ENCODE assay signal across 12 cellular contexts in the genomic region with DNA sequence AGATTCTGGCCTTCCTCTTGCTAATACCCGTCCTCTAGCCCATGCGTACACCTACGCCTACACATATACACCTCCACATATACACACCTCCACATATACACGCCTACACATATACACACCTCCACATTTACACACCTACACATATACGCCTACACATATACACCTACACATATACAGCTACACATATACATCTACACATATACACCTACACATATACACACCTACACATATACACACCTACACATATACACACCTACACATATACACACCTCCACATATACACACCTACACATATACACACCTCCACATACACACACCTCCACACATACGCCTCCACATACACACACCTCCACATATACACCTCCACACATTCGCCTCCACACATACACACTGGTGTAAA. TPM values are rescaled to one million over a fixed set of nuclear protein-coding genes. Genes with fewer than 3 reads are reported as not detected.
DNase-seq lines count a peak whose midpoint lies in the region; ATAC-seq and TF ChIP-seq lines count a peak whose summit lies in the region.
"Had no signal": no experiment of that assay in that cellular context is flagged by ENCODE, and none has a peak within 500 bp of the region (broad histone marks: within the 10 kb centered on the region; RNA-seq: fewer than 3 reads in every experiment).

No MANE protein-coding gene starts in this region.

- DNase-seq in GM10266 (ENCODE audit: extremely low spot score) (peak; percentile 13), NAMALWA (ENCODE audit: low spot score) (peak; percentile 15), trophoblast cell (no peak), cerebellar cortex (ENCODE audit: low spot score) (no peak)
- DNase-seq in stimulated activated CD4-positive, alpha-beta T cell treated with anti-CD3 and anti-CD28 coated beads, Interleukin-15, amount 100 ng/mL, for 24 hours = no peak
- DNase-seq: activated CD8-positive, alpha-beta memory T cell treated with anti-CD3 and anti-CD28 coated beads, Interleukin-2, amount 10 ng/mL, durations not matched to agents 7 days and 5 days; CD8-positive, alpha-beta memory T cell; MG63; stimulated activated CD4-positive, alpha-beta T cell treated with anti-CD3 and anti-CD28 coated beads, Interleukin-4, amount 100 ng/mL, for 4 hours; stimulated activated naive CD4-positive, alpha-beta T cell had no signal

- peak; percentile 48 for ATAC-seq in esophagus mucosa
- ATAC-seq in HG02973 (IDR thresholded peaks at IDR 0.05; ENCODE audit: unreplicated experiment) = no peak
- ATAC-seq: activated CD8-positive, alpha-beta memory T cell treated with anti-CD3 and anti-CD28 coated beads, Interleukin-2, amount 10 ng/mL, durations not matched to agents 7 days and 5 days had no signal

- no peak overlapping the region for H3K14ac ChIP-seq in trophoblast cell (ENCODE audit: low read length)

- no peaks in the 10 kb centered on the region for H3K79me1 ChIP-seq in trophoblast cell (ENCODE audit: low read length)

- WGBS in trophoblast cell (ENCODE audit: extremely low coverage, insufficient coverage, insufficient read length) = 100% methylated on average over 2 of the region's 7 CpGs

- H3K4me2 ChIP-seq in trophoblast cell (ENCODE audit: low read length) = no peak overlapping the region

- no peaks in the 10 kb centered on the region for H3K4me1 ChIP-seq in trophoblast cell (ENCODE audit: control insufficient read depth in 1 of 2, insufficient read depth in 2 of 2, low read length in 2 of 2)

- H2BK12ac ChIP-seq in trophoblast cell (ENCODE audit: low read length) = no peak overlapping the region

- H2BK120ac ChIP-seq in trophoblast cell (ENCODE audit: insufficient read depth, low read length, poor library complexity) = no peak overlapping the region

- peaks cover 9 to 24% of the 10 kb centered on the region in 2 experiments for H3K36me3 ChIP-seq in trophoblast cell (ENCODE audit: control insufficient read depth in 1 of 2, insufficient read depth in 2 of 2, low read length in 2 of 2)
- H3K36me3 ChIP-seq: MG63 had no signal

- H4K12ac ChIP-seq in trophoblast cell (ENCODE audit: low read depth, low read length) = no peak overlapping the region

- H3K27me3 ChIP-seq in trophoblast cell (ENCODE audit: insufficient read depth, low read length) = no peaks in the 10 kb centered on the region
- H3K27me3 ChIP-seq: MG63 had no signal

- no peaks in the 10 kb centered on the region for H3K79me2 ChIP-seq in trophoblast cell (ENCODE audit: control insufficient read depth, insufficient read depth, low read length, poor library complexity)

- TF ChIP-seq CTCF in GM10266 (IDR thresholded peaks at IDR 0.05; ENCODE audit: control insufficient read depth, insufficient read depth, low read depth, missing control alignments) = no peak

- H4K91ac ChIP-seq in trophoblast cell (ENCODE audit: low read depth, low read length) = no peak overlapping the region

- H2AK5ac ChIP-seq in trophoblast cell (ENCODE audit: low read length) = no peak overlapping the region

- H3K18ac ChIP-seq in trophoblast cell (ENCODE audit: low read length) = no peak overlapping the region

- no peak overlapping the region for H3K4ac ChIP-seq in trophoblast cell (ENCODE audit: low read depth, low read length)

- H4K8ac ChIP-seq in trophoblast cell (ENCODE audit: low read depth, low read length) = no peak overlapping the region

- H2AFZ ChIP-seq in trophoblast cell (ENCODE audit: insufficient read depth, low read length, poor library complexity) = no peak overlapping the region

- no peak overlapping the region for H3K4me3 ChIP-seq in trophoblast cell (ENCODE audit: low read depth, low read length)
- H3K4me3 ChIP-seq: MG63 had no signal

- no peaks in the 10 kb centered on the region for H3K9me3 ChIP-seq in trophoblast cell (ENCODE audit: insufficient read depth, low read depth, low read length)
- H3K9me3 ChIP-seq: MG63 had no signal

- peak overlapping the region; percentile 65 for H3K23ac ChIP-seq in trophoblast cell (ENCODE audit: low read length)

- no peak overlapping the region for H3K9ac ChIP-seq in trophoblast cell (ENCODE audit: low read length)

- H2BK5ac ChIP-seq in trophoblast cell (ENCODE audit: low read depth, low read length, poor library complexity) = no peak overlapping the region

- H3K27ac ChIP-seq in trophoblast cell (ENCODE audit: low read depth, low read length) = no peak overlapping the region

RNA-seq across cellular contexts. Expression of a gene that starts 27.2 kb away (rescaled TPM):
- 65.6 TPM for total RNA-seq in esophagus mucosa
- polyA plus RNA-seq in trophoblast cell (2013) = 32.9 and 34.0 TPM in 2 replicates

RNA-seq across cellular contexts. Expression of a gene that starts 34.5 kb away (rescaled TPM):
- 9.3 TPM for total RNA-seq in esophagus mucosa
- 7.7 and 8.3 TPM in 2 replicates for polyA plus RNA-seq in trophoblast cell (2013)

RNA-seq across cellular contexts. Expression of a gene that starts 47.6 kb away (rescaled TPM):
- 3.1 TPM for total RNA-seq in esophagus mucosa
- polyA plus RNA-seq in trophoblast cell (2013) = 1.3 and 1.7 TPM in 2 replicates

RNA-seq across cellular contexts. Expression of a gene that starts 51.8 kb away (rescaled TPM):
- 6.1 TPM for total RNA-seq in esophagus mucosa
- 6.4 and 6.7 TPM in 2 replicates for polyA plus RNA-seq in trophoblast cell (2013)

Comparison
In these comparisons a context has a peak if more than half of its experiments do, and no peak if none do; other contexts are left out.
1. DNase-seq: peak in GM10266 (single experiment) and NAMALWA (single experiment); none in trophoblast cell (0 of 2), stimulated activated CD4-positive, alpha-beta T cell treated with anti-CD3 and anti-CD28 coated beads, Interleukin-15, amount 100 ng/mL, for 24 hours (single experiment) and cerebellar cortex (single experiment).